1 cellular context compared by ENCODE assay signal in genomic region chr19:488505-489417, GRCh38.
A peak's percentile ranks its signal among the peaks of the same experiment; 100 is the strongest.
TF ChIP-seq lines count a peak whose summit lies in the region.

No MANE protein-coding gene starts in this region.

TF ChIP-seq in HepG2, 621 proteins besides CTCF, POLR2A, EP300 and RAD21 (continued from another document and continues in another):
- TF ChIP-seq, protein P1, sequence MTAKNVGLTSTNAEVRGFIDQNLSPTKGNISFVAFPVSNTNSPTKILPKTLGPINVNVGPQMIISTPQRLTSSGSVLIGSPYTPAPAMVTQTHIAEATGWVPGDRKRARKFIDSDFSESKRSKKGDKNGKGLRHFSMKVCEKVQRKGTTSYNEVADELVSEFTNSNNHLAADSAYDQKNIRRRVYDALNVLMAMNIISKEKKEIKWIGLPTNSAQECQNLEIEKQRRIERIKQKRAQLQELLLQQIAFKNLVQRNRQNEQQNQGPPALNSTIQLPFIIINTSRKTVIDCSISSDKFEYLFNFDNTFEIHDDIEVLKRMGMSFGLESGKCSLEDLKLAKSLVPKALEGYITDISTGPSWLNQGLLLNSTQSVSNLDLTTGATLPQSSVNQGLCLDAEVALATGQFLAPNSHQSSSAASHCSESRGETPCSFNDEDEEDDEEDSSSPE (CRISPR knock-in tag; IDR thresholded peaks at IDR 0.05): peak; percentile 94
- peak; percentile 41; the same call in 1 of the 2 replicates for TF ChIP-seq BORCS8-MEF2B (CRISPR knock-in tag; IDR thresholded peaks at IDR 0.05)
- TF ChIP-seq HMGXB3 (CRISPR knock-in tag; IDR thresholded peaks at IDR 0.05; ENCODE audit: borderline replicate concordance): no peak
- TF ChIP-seq HDAC6 (IDR thresholded peaks at IDR 0.05; ENCODE audit: low read depth, low read length): no peak
- TF ChIP-seq ZNF44 (CRISPR knock-in tag; IDR thresholded peaks at IDR 0.05): no peak
- TF ChIP-seq ZNF646 (CRISPR knock-in tag; IDR thresholded peaks at IDR 0.05): no peak
- peak; percentile 92 for TF ChIP-seq RBFOX2 (IDR thresholded peaks at IDR 0.05; ENCODE audit: low read depth, low read length)
- no peak; the same call in 1 of the 2 replicates for TF ChIP-seq HOXA9 (CRISPR knock-in tag; IDR thresholded peaks at IDR 0.05; ENCODE audit: borderline replicate concordance)
- peak; percentile 44; the same call in 1 of the 2 replicates for TF ChIP-seq CREBL2 (CRISPR knock-in tag; IDR thresholded peaks at IDR 0.05; ENCODE audit: borderline replicate concordance)
- TF ChIP-seq NFAT5 (CRISPR knock-in tag; IDR thresholded peaks at IDR 0.05): peak; percentile 26; the same call in 1 of the 2 replicates
- TF ChIP-seq ZNF318 (CRISPR knock-in tag; IDR thresholded peaks at IDR 0.05): no peak
- TF ChIP-seq NRL (CRISPR knock-in tag; IDR thresholded peaks at IDR 0.05; ENCODE audit: borderline replicate concordance): no peak
- no peak for TF ChIP-seq SSRP1 (CRISPR knock-in tag; IDR thresholded peaks at IDR 0.05)
- 0 out of 2 replicates have a peak, but pooled peaks have one; percentile 11 for TF ChIP-seq DMTF1 (CRISPR knock-in tag; IDR thresholded peaks at IDR 0.05)
- no peak for TF ChIP-seq SIX4 (CRISPR knock-in tag; IDR thresholded peaks at IDR 0.05)
- TF ChIP-seq ZNF782 (CRISPR knock-in tag; IDR thresholded peaks at IDR 0.05; ENCODE audit: borderline replicate concordance): 0 out of 2 replicates have a peak, but pooled peaks have one; percentile 58
- no peak for TF ChIP-seq SNRNP70 (IDR thresholded peaks at IDR 0.05; ENCODE audit: low read depth, low read length)
- no peak for TF ChIP-seq ONECUT2 (CRISPR knock-in tag; IDR thresholded peaks at IDR 0.05)
- no peak for TF ChIP-seq MLLT10 (CRISPR knock-in tag; IDR thresholded peaks at IDR 0.05)
- peak; percentile 50; the same call in 1 of the 2 replicates for TF ChIP-seq ZNF331 (CRISPR knock-in tag; IDR thresholded peaks at IDR 0.05)
- no peak for TF ChIP-seq PLRG1 (conservative IDR thresholded peaks at IDR 0.05)
